ENCODE assay signal across 8 cellular contexts in genomic region chr21:39183272-39184049, GRCh38. TPM values are rescaled to one million over a fixed set of nuclear protein-coding genes. Genes with fewer than 3 reads are reported as not detected.
DNase-seq lines count a peak whose midpoint lies in the region; ATAC-seq, FAIRE-seq and TF ChIP-seq lines count a peak whose summit lies in the region.

A gene with protein sequence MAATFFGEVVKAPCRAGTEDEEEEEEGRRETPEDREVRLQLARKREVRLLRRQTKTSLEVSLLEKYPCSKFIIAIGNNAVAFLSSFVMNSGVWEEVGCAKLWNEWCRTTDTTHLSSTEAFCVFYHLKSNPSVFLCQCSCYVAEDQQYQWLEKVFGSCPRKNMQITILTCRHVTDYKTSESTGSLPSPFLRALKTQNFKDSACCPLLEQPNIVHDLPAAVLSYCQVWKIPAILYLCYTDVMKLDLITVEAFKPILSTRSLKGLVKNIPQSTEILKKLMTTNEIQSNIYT (minus strand): TSS chr21:39183451. CDS start chr21:39183385, 66 bp downstream.

- H3K27me3 ChIP-seq in HUES48 (ENCODE audit: control insufficient read depth, insufficient read depth, low read length) (no peaks in the 10 kb centered on the region; the same call in 1 of the 2 replicates), NT2/D1 (ENCODE audit: insufficient read depth, insufficient read length) (no peaks in the 10 kb centered on the region), H1 (replicated peaks in 1 of 4; ENCODE audit: control insufficient read depth in 3 of 4, extremely low read depth in 1 of 4, insufficient read depth in 3 of 4, low read length in 3 of 4) (no peaks in the 10 kb centered on the region)

- H2BK5ac ChIP-seq in H1 (ENCODE audit: low read depth, low read length): peak within 1 kb of the TSS; percentile 98

- H3K9ac ChIP-seq in HUES48 (ENCODE audit: low read depth, low read length) (peak within 1 kb of the TSS; percentile 97), NT2/D1 (ENCODE audit: insufficient read length, low read depth) (peak within 1 kb of the TSS; percentile 96), H1 (replicated peaks in 1 of 4; ENCODE audit: extremely low read depth in 1 of 4, low read depth in 3 of 4, low read length in 3 of 4) (peak within 1 kb of the TSS; percentile 86 to 95 (median 91))

- peak within 1 kb of the TSS; percentile 85; the same call in 1 of the 2 replicates for H2AFZ ChIP-seq in H1 (ENCODE audit: low read length)

- peak within 1 kb of the TSS; percentile 95 for H4K8ac ChIP-seq in H1 (ENCODE audit: extremely low read depth, insufficient read depth, low read length)

- H4K91ac ChIP-seq in H1 (replicated peaks; ENCODE audit: insufficient read length, low read length): peak within 1 kb of the TSS; percentile 88

- H4K20me1 ChIP-seq in H1 (replicated peaks in 1 of 2; ENCODE audit: control insufficient read depth in 1 of 2, insufficient read depth in 2 of 2, low read length in 2 of 2): peaks cover 0 to 3% of the 10 kb centered on the region in 2 experiments

- DNase-seq in Caki2 (ENCODE audit: low read depth) (peak; percentile 97), NT2/D1 (ENCODE audit: low read depth, low spot score) (peak; percentile 96), H1 (ENCODE audit: low read depth in 1 of 2, low spot score in 2 of 2) (peak; percentile 77 to 98), memory B cell (ENCODE audit: low spot score in 2 of 2) (peak; percentile 96 to 97)
- DNase-seq in activated CD8-positive, alpha-beta memory T cell treated with anti-CD3 and anti-CD28 coated beads, Interleukin-2, amount 10 ng/mL, durations not matched to agents 7 days and 5 days: peak; percentile 96
- peak; percentile 86 for DNase-seq in stimulated activated CD8-positive, alpha-beta memory T cell treated with anti-CD3 and anti-CD28 coated beads, Interleukin-12 subunit alpha, Interleukin-12 subunit beta, amount 100 ng/mL, for 1 hour (ENCODE audit: low read depth)

- peaks cover 7% of the 10 kb centered on the region; the same call in 1 of the 2 replicates for H3K23me2 ChIP-seq in H1 (ENCODE audit: low read depth, low read length)

- H3K4ac ChIP-seq in H1 (replicated peaks; ENCODE audit: insufficient read length, low read depth, low read length): no peak within 1 kb of the TSS

- peaks cover 51% of the 10 kb centered on the region for H3K4me1 ChIP-seq in HUES48 (ENCODE audit: control insufficient read depth, insufficient read depth, low read length)
- H3K4me1 ChIP-seq in NT2/D1 (ENCODE audit: insufficient read depth, insufficient read length): no peaks in the 10 kb centered on the region
- peaks cover 0 to 5% (median 3%) of the 10 kb centered on the region in 4 experiments; a peak in 4 of 7 replicates for H3K4me1 ChIP-seq in H1 (replicated peaks in 1 of 4; ENCODE audit: control insufficient read depth in 3 of 4, insufficient read depth in 4 of 4, low read length in 3 of 4)

- H3K56ac ChIP-seq in H1 (replicated peaks; ENCODE audit: insufficient read length, low read depth, low read length): peak within 1 kb of the TSS; percentile 90

- POLR2A ChIA-PET in H1 (lab: Charles Lee; ENCODE audit: partially characterized antibody): interaction anchor here (0.6 to 2.2 kb wide), 16 partner anchors 9 to 374 kb away, joined by 3 to 17 read pairs (median 4); partner anchors contain the start of genes BRWD1 and HMGN1

- H3K79me2 ChIP-seq in H1 (ENCODE audit: control insufficient read depth in 1 of 2, insufficient read depth in 2 of 2, low read length in 2 of 2): peaks cover 0 to 24% of the 10 kb centered on the region in 2 experiments; a peak in 3 of 4 replicates

- H2BK15ac ChIP-seq in H1 (ENCODE audit: low read length): no peak within 1 kb of the TSS

- H3K23ac ChIP-seq in H1 (ENCODE audit: insufficient read length): no peak within 1 kb of the TSS

- no peak within 1 kb of the TSS for H2BK12ac ChIP-seq in H1 (ENCODE audit: low read depth, low read length)

- WGBS in H1 (ENCODE audit: extremely low coverage in 1 of 2, insufficient coverage in 1 of 2, insufficient read length in 1 of 2, insufficient replicate concordance in 2 of 2, low coverage in 1 of 2, low lambda C conversion rate in 2 of 2, missing lambda C conversion rate in 1 of 2), 2 experiments: 2% methylated on average over 59 of the region's 76 CpGs; no CpG with 5 or more reads in 1 of the 2 experiments

- H3K9me3 Mint-ChIP-seq in activated CD8-positive, alpha-beta memory T cell treated with anti-CD3 and anti-CD28 coated beads, Interleukin-2, amount 10 ng/mL, durations not matched to agents 7 days and 5 days (ENCODE audit: low read depth): no peaks in the 10 kb centered on the region
- no peaks in the 10 kb centered on the region for H3K9me3 Mint-ChIP-seq in memory B cell

- H3K14ac ChIP-seq in H1 (ENCODE audit: insufficient read length): no peak within 1 kb of the TSS

- no peak within 1 kb of the TSS for H2AK5ac ChIP-seq in H1 (ENCODE audit: low read depth, low read length)

- peak within 1 kb of the TSS; percentile 96 for H4K5ac ChIP-seq in H1 (ENCODE audit: insufficient read length, low read depth, low read length)

- H3K27me3 Mint-ChIP-seq in activated CD8-positive, alpha-beta memory T cell treated with anti-CD3 and anti-CD28 coated beads, Interleukin-2, amount 10 ng/mL, durations not matched to agents 7 days and 5 days: no peaks in the 10 kb centered on the region
- no peaks in the 10 kb centered on the region for H3K27me3 Mint-ChIP-seq in memory B cell

- H3K4me3 ChIP-seq in HUES48 (ENCODE audit: low read depth, low read length) (peak within 1 kb of the TSS; percentile 95), NT2/D1 (ENCODE audit: insufficient read length, low read depth) (peak within 1 kb of the TSS; percentile 96), H1 (ENCODE audit: extremely low read depth in 1 of 4, insufficient read depth in 2 of 4, low read depth in 3 of 4, low read length in 4 of 4) (peak within 1 kb of the TSS; percentile 83 to 94 (median 86))

- TF ChIP-seq POLR2A in H1 (IDR thresholded peaks at IDR 0.05; ENCODE audit: control extremely low read depth in 1 of 2, low read depth in 2 of 2, low read length in 2 of 2): peak; percentile 85 to 98

- peak within 1 kb of the TSS; percentile 95 for H3K18ac ChIP-seq in H1 (ENCODE audit: extremely low read depth, low read length)

- H3K79me1 ChIP-seq in H1 (ENCODE audit: low read depth, low read length): peaks cover 3% of the 10 kb centered on the region; the same call in 1 of the 2 replicates

- no peak for TF ChIP-seq EP300 in H1 (IDR thresholded peaks at IDR 0.05; ENCODE audit: borderline replicate concordance in 1 of 2, low read depth in 2 of 2, low read length in 2 of 2)

- peak within 1 kb of the TSS; percentile 89 for H3K27ac ChIP-seq in HUES48 (ENCODE audit: low read depth, low read length)
- peak within 1 kb of the TSS; percentile 89 for H3K27ac ChIP-seq in H1 (ENCODE audit: low read depth, low read length)

- H3K36me3 ChIP-seq in HUES48 (ENCODE audit: control insufficient read depth, insufficient read depth, low read length) (peaks cover 24% of the 10 kb centered on the region), NT2/D1 (ENCODE audit: insufficient read depth, insufficient read length, low read length) (peaks cover 33% of the 10 kb centered on the region), H1 (ENCODE audit: control insufficient read depth in 2 of 4, insufficient read depth in 4 of 4, low read length in 3 of 4) (peaks cover 0 to 22% (median 6%) of the 10 kb centered on the region in 4 experiments; a peak in 5 of 8 replicates)

- peaks cover 41% of the 10 kb centered on the region for H3K4me1 Mint-ChIP-seq in activated CD8-positive, alpha-beta memory T cell treated with anti-CD3 and anti-CD28 coated beads, Interleukin-2, amount 10 ng/mL, durations not matched to agents 7 days and 5 days
- peaks cover 23% of the 10 kb centered on the region for H3K4me1 Mint-ChIP-seq in memory B cell

- FAIRE-seq in H1 (lab: Jason Lieb, UNC): no peak

- CTCF ChIA-PET in activated CD8-positive, alpha-beta memory T cell treated with anti-CD3 and anti-CD28 coated beads, Interleukin-2, amount 10 ng/mL, durations not matched to agents 7 days and 5 days (lab: Charles Lee): interaction anchor here (0.5 to 1.8 kb wide), 10 partner anchors 14 to 678 kb away, joined by 3 to 8 read pairs (median 3); a partner anchor contains a TSS
- CTCF ChIA-PET in H1 (lab: Charles Lee; ENCODE audit: partially characterized antibody): no interaction called here

- no peak within 1 kb of the TSS for H2BK20ac ChIP-seq in H1 (ENCODE audit: low read length)

- TF ChIP-seq RAD21 in H1 (IDR thresholded peaks at IDR 0.05 in 1 of 2, conservative IDR thresholded peaks at IDR 0.05 in 1 of 2; ENCODE audit: low read depth in 2 of 2, low read length in 2 of 2): no peak

- peak within 1 kb of the TSS; percentile 66 for H2BK120ac ChIP-seq in H1 (replicated peaks; ENCODE audit: low read depth, low read length)

- in situ Hi-C loops in Caki2 (cut with HindIII; ENCODE audit: low pct_unique_long_range_greater_than_20kb, low sequenced_read_pairs): no loop called here

- ATAC-seq in GM21423 (IDR thresholded peaks at IDR 0.05; ENCODE audit: unreplicated experiment) (peak; percentile 85), memory B cell (ENCODE audit: low read depth) (peak; percentile 92)
- ATAC-seq in activated CD8-positive, alpha-beta memory T cell treated with anti-CD3 and anti-CD28 coated beads, Interleukin-2, amount 10 ng/mL, durations not matched to agents 7 days and 5 days: peak; percentile 92

- TF ChIP-seq CTCF in H1 (IDR thresholded peaks at IDR 0.05; ENCODE audit: control extremely low read depth in 1 of 3, insufficient read depth in 1 of 3, low read depth in 1 of 3, low read length in 3 of 3): no peak

- H3K9me3 ChIP-seq in HUES48 (ENCODE audit: control insufficient read depth, insufficient read depth, low read length): no peaks in the 10 kb centered on the region
- H3K9me3 ChIP-seq in NT2/D1 (ENCODE audit: insufficient read depth, low read length): no peaks in the 10 kb centered on the region
- no peaks in the 10 kb centered on the region for H3K9me3 ChIP-seq in H1 (ENCODE audit: insufficient read depth in 2 of 2, low read depth in 1 of 2, low read length in 1 of 2)

- peak within 1 kb of the TSS; percentile 98 for H3K27ac Mint-ChIP-seq in activated CD8-positive, alpha-beta memory T cell treated with anti-CD3 and anti-CD28 coated beads, Interleukin-2, amount 10 ng/mL, durations not matched to agents 7 days and 5 days
- peak within 1 kb of the TSS; percentile 91 for H3K27ac Mint-ChIP-seq in memory B cell

- H3K4me3 Mint-ChIP-seq in activated CD8-positive, alpha-beta memory T cell treated with anti-CD3 and anti-CD28 coated beads, Interleukin-2, amount 10 ng/mL, durations not matched to agents 7 days and 5 days: peak within 1 kb of the TSS; percentile 99
- H3K4me3 Mint-ChIP-seq in memory B cell: peak within 1 kb of the TSS; percentile 99

- H3K4me2 ChIP-seq in H1 (ENCODE audit: insufficient read depth in 1 of 2, low read depth in 2 of 2, low read length in 2 of 2): peak within 1 kb of the TSS; percentile 72 to 90

- H3K36me3 Mint-ChIP-seq in activated CD8-positive, alpha-beta memory T cell treated with anti-CD3 and anti-CD28 coated beads, Interleukin-2, amount 10 ng/mL, durations not matched to agents 7 days and 5 days: peaks cover 22% of the 10 kb centered on the region
- no peaks in the 10 kb centered on the region for H3K36me3 Mint-ChIP-seq in memory B cell

RNA-seq across cellular contexts. Expression of the gene that starts here (rescaled TPM):
- 102 and 156 TPM in 2 replicates for total RNA-seq in Caki2 (2014; rRNA removed; shearing (Covaris generic); ENCODE audit: low replicate concordance)
- 10 to 100 TPM; 62.9 to 88.1 TPM for total RNA-seq in activated CD8-positive, alpha-beta memory T cell treated with anti-CD3 and anti-CD28 coated beads, Interleukin-2, amount 10 ng/mL, durations not matched to agents 7 days and 5 days
- 93.0 and 93.7 TPM in 2 replicates for total RNA-seq in H1 (2021; fragmentation: NEBNext Ultra II Directional; extraction: Animal tissue kit (Norgen Biotek cat#: 25700))
- polyA plus RNA-seq in H1 (2011; rRNA removed): 29.2 and 50.7 TPM in 2 replicates
- 52.0 TPM for polyA plus RNA-seq in H1 (2011; cell fraction: cytosol; rRNA removed)
- polyA plus RNA-seq in H1 (2011; cell fraction: nucleus; rRNA removed): 15.7 TPM
- polyA plus RNA-seq in H1 (2012, experiment 1 of 2): 54.0 to 70.9 TPM (median 61.6 TPM) in 4 replicates
- polyA plus RNA-seq in H1 (2012, experiment 2 of 2): 22.8 TPM
- polyA plus RNA-seq in H1 (2013, experiment 1 of 2): 103 TPM
- polyA plus RNA-seq in H1 (2013, experiment 2 of 2): 118 TPM
- 16.5 and 24.9 TPM in 2 replicates for polyA minus RNA-seq in H1 (2011; rRNA and poly(A)+ RNA removed)
- 15.3 TPM for polyA minus RNA-seq in H1 (2011; cell fraction: cytosol; rRNA and poly(A)+ RNA removed)
- polyA minus RNA-seq in H1 (2011; cell fraction: nucleus; rRNA and poly(A)+ RNA removed): 13.2 TPM

Comparison
In these comparisons a context has a peak if more than half of its experiments do, and no peak if none do; other contexts are left out.
1. Peak in every context shown above with its lines: DNase-seq, ATAC-seq, H3K4me3 ChIP-seq and H3K27ac ChIP-seq.